Comparison of ENCODE assay signal across 8 cellular contexts in genomic region chr17:4004517-4005295, GRCh38. TPM values are rescaled to one million over a fixed set of nuclear protein-coding genes. Genes with fewer than 3 reads are reported as not detected.
DNase-seq lines count a peak whose midpoint lies in the region; ATAC-seq and TF ChIP-seq lines count a peak whose summit lies in the region.

No MANE protein-coding gene starts in this region.

- H3K27me3 ChIP-seq in tibial nerve: no peaks in the 10 kb centered on the region

- no peak overlapping the region for H3K4me3 Mint-ChIP-seq in neural crest cell

- peaks cover 0 to 52% (median 25%) of the 10 kb centered on the region in 3 donors for H3K36me3 ChIP-seq in tibial nerve

- H3K9me3 Mint-ChIP-seq in neural crest cell: no peaks in the 10 kb centered on the region

- no peak for TF ChIP-seq POLR2A in tibial nerve (IDR thresholded peaks at IDR 0.05)

- 30 to 34% methylated on average over 40 to 44 of the region's 44 CpGs for WGBS in tibial nerve, 2 donors

- H3K4me3 ChIP-seq in epithelial cell of proximal tubule (ENCODE audit: low read depth, low read length): no peak overlapping the region
- no peak overlapping the region for H3K4me3 ChIP-seq in tibial nerve

- no peak overlapping the region for H3K27ac Mint-ChIP-seq in neural crest cell (ENCODE audit: unreplicated experiment)

- TF ChIP-seq CTCF in epithelial cell of proximal tubule (conservative IDR thresholded peaks at IDR 0.05; ENCODE audit: low read depth, low read length) (peak; percentile 78), neural crest cell (conservative IDR thresholded peaks at IDR 0.05) (peak; percentile 88), tibial nerve (IDR thresholded peaks at IDR 0.05) (peak; percentile 76 to 94 (median 93))

- no peaks in the 10 kb centered on the region for H3K9me3 ChIP-seq in tibial nerve

- ATAC-seq in HG02571 (IDR thresholded peaks at IDR 0.05; ENCODE audit: unreplicated experiment) (no peak), HG03520 (IDR thresholded peaks at IDR 0.05; ENCODE audit: unreplicated experiment) (no peak)

- H3K4me1 ChIP-seq in tibial nerve: peaks cover 0 to 23% (median 4%) of the 10 kb centered on the region in 4 donors

- no peaks in the 10 kb centered on the region for H3K36me3 Mint-ChIP-seq in neural crest cell (ENCODE audit: low read depth)

- DNase-seq in GM03348 (ENCODE audit: low spot score) (peak; percentile 80), NCI-H510A (lab: John Stamatoyannopoulos, UW) (peak; percentile 57), epithelial cell of proximal tubule (ENCODE audit: low read depth) (no peak), neural crest cell (ENCODE audit: low read depth, low spot score) (peak; percentile 69), tibial nerve (ENCODE audit: low spot score in 2 of 2) (no peak)
- DNase-seq in activated CD8-positive, alpha-beta memory T cell treated with anti-CD3 and anti-CD28 coated beads, Interleukin-2, amount 50 U/mL, for 4 hours: peak; percentile 59

- H3K27me3 Mint-ChIP-seq in neural crest cell (ENCODE audit: low read depth): peaks cover 6% of the 10 kb centered on the region

- no peak for TF ChIP-seq EP300 in tibial nerve (IDR thresholded peaks at IDR 0.05)

- peaks cover 17% of the 10 kb centered on the region for H3K4me1 Mint-ChIP-seq in neural crest cell

- no peak overlapping the region for H3K27ac ChIP-seq in tibial nerve

RNA-seq across cellular contexts. Expression of gene ATP2A3, which starts 40.5 kb away (rescaled TPM):
- total RNA-seq in epithelial cell of proximal tubule (0.36 and 2.4 TPM in 2 replicates), neural crest cell (1.1 and 1.6 TPM in 2 replicates), tibial nerve (10 to 100 TPM in 2 of 4 donors, 1 to 10 TPM in 2; 5.9 to 12.9 (median 9.1) TPM)

Comparison
In these comparisons a context has a peak if more than half of its experiments do, and no peak if none do; other contexts are left out.
1. DNase-seq: peak in GM03348 (single experiment), NCI-H510A (single experiment), activated CD8-positive, alpha-beta memory T cell treated with anti-CD3 and anti-CD28 coated beads, Interleukin-2, amount 50 U/mL, for 4 hours (single experiment) and neural crest cell (single experiment); none in epithelial cell of proximal tubule (single experiment) and tibial nerve (0 of 2).
2. Peak in every context shown above with its lines, with median percentiles within 50 percentile points of each other: CTCF ChIP-seq.